In the genomic region with DNA sequence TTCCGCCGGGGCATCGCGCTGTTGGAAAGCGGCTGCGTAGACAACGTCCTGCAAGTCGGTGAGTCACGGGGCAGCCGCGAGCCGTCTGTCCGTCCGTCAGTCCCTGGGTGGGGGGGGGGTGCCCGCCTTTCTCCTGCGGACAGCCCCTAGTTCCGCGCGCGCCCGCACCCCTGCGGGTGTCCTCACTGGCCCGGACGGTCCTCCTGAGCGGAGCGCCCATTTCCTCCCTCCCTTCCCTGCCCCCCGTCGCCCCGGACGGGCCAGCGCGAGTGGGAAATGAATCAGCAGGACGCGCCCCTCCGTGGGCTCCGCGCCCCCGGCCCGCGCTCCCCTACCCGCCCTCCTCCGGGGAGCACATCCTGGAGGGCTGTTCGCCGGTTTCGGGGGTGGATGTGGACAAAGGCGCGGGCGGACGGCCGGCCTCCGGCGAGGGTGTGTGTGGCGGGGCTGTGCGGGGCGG, we compare ENCODE assay signal across 8 cellular contexts. TPM values are rescaled to one million over a fixed set of nuclear protein-coding genes. Genes with fewer than 3 reads are reported as not detected.
A peak's percentile ranks its signal among the peaks of the same experiment; 100 is the strongest.
DNase-seq lines count a peak whose midpoint lies in the region; ATAC-seq and TF ChIP-seq lines count a peak whose summit lies in the region.

No MANE protein-coding gene starts in this region.

- POLR2A ChIA-PET in A673 (lab: Charles Lee; ENCODE audit: low non-redundant PET) = no interaction called here

- peak overlapping the region; percentile 92 for H3K4me3 ChIP-seq in A673 (ENCODE audit: low read depth, low read length, poor library complexity, severe bottlenecking)
- H3K4me3 ChIP-seq in HAP-1 = peak overlapping the region; percentile 88
- H3K4me3 ChIP-seq in lower leg skin (ENCODE audit: low read depth, poor library complexity, severe bottlenecking) = peak overlapping the region; percentile 85

- in situ Hi-C loops in HAP-1 (cut with MboI; ENCODE audit: low sequenced_read_pairs) = no loop called here

- no peaks in the 10 kb centered on the region for H3K9me3 ChIP-seq in A673 (ENCODE audit: low read depth, low read length, poor library complexity, severe bottlenecking)
- no peaks in the 10 kb centered on the region; the same call in 1 of the 2 replicates for H3K9me3 ChIP-seq in HAP-1

- H3K27me3 Mint-ChIP-seq in stimulated activated naive B cell treated with anti-CD40 and anti-IgM and Interleukin-4, amounts not matched to agents 10 μg/mL and 1 μg/mL and 100 μg/mL, for 72 hours = no peaks in the 10 kb centered on the region

- no TSS peak for BruUV-seq in A673 (replicated peaks; lab: Mats Ljungman, UMichigan)

- peak overlapping the region; percentile 85 for H3K27ac ChIP-seq in A673 (ENCODE audit: low read depth, low read length, poor library complexity, severe bottlenecking)

- no peak for TF ChIP-seq POLR2A in lower leg skin (IDR thresholded peaks at IDR 0.05)

- no peak for ATAC-seq in stimulated activated naive B cell treated with anti-CD40 and anti-IgM and Interleukin-4, amounts not matched to agents 10 μg/mL and 1 μg/mL and 100 μg/mL, for 72 hours (replicated peaks)
- no peak for ATAC-seq in HG03378 (IDR thresholded peaks at IDR 0.05; ENCODE audit: unreplicated experiment)

- H3K9me3 Mint-ChIP-seq in stimulated activated naive B cell treated with anti-CD40 and anti-IgM and Interleukin-4, amounts not matched to agents 10 μg/mL and 1 μg/mL and 100 μg/mL, for 72 hours = peaks cover 0 to 2% of the 10 kb centered on the region in 2 donors

- peaks cover 40 to 45% of the 10 kb centered on the region in 2 donors for H3K4me1 Mint-ChIP-seq in stimulated activated naive B cell treated with anti-CD40 and anti-IgM and Interleukin-4, amounts not matched to agents 10 μg/mL and 1 μg/mL and 100 μg/mL, for 72 hours

- DNase-seq in A673 (ENCODE audit: low spot score) (peak; percentile 38), HAP-1 (ENCODE audit: low spot score in 2 of 2) (peak in 1 of 2 experiments; percentile 44), UCSD-AML1 (lab: John Stamatoyannopoulos, UW; ENCODE audit: unreplicated experiment) (peak; percentile 46), dermis blood vessel endothelial cell (peak; percentile 77), lower leg skin (ENCODE audit: low spot score in 2 of 2) (peak in 1 of 2 donors; percentile 89), NCI-H2171 (lab: John Stamatoyannopoulos, UW) (no peak)
- peak; percentile 20 for DNase-seq in stimulated activated naive B cell treated with anti-CD40 and anti-IgM and Interleukin-4, amounts not matched to agents 10 μg/mL and 1 μg/mL and 100 μg/mL, for 72 hours

- CTCF ChIA-PET in A673 (lab: Charles Lee) = no interaction called here

- H3K4me1 ChIP-seq in A673 (ENCODE audit: insufficient read depth, low read length, poor library complexity, severe bottlenecking) (peaks cover 33% of the 10 kb centered on the region), HAP-1 (peaks cover 17% of the 10 kb centered on the region)

- intact Hi-C loops in A673 (cut with micrococcal nuclease; ENCODE audit: unreplicated experiment) = loop anchor here (2.0 to 10.0 kb wide), 8 partner anchors 76 to 492 kb away; no protein-coding TSS in a partner anchor
- intact Hi-C loops in lower leg skin (cut with DNase I; ENCODE audit: low total_unique reads) = loop anchor here (10.0 kb wide), 1 partner anchor 72 kb away; no protein-coding TSS in a partner anchor

- peaks cover 6% of the 10 kb centered on the region for H3K36me3 ChIP-seq in A673 (ENCODE audit: insufficient read depth, low read length, poor library complexity, severe bottlenecking)
- no peaks in the 10 kb centered on the region for H3K36me3 ChIP-seq in HAP-1 (replicated peaks)

- H3K36me3 Mint-ChIP-seq in stimulated activated naive B cell treated with anti-CD40 and anti-IgM and Interleukin-4, amounts not matched to agents 10 μg/mL and 1 μg/mL and 100 μg/mL, for 72 hours = peaks cover 14 to 30% of the 10 kb centered on the region in 2 donors

- TF ChIP-seq CTCF in A673 (conservative IDR thresholded peaks at IDR 0.05; ENCODE audit: low read depth, low read length) = no peak
- TF ChIP-seq CTCF in lower leg skin (IDR thresholded peaks at IDR 0.05) = no peak

- peak overlapping the region; percentile 65 for H3K27ac Mint-ChIP-seq in stimulated activated naive B cell treated with anti-CD40 and anti-IgM and Interleukin-4, amounts not matched to agents 10 μg/mL and 1 μg/mL and 100 μg/mL, for 72 hours

- 0 to 3% methylated on average over 7 to 10 of the region's 55 CpGs for WGBS in lower leg skin, 2 donors

- H3K27me3 ChIP-seq in A673 (replicated peaks; ENCODE audit: insufficient read depth, low read depth, low read length, poor library complexity) (no peaks in the 10 kb centered on the region), HAP-1 (ENCODE audit: low read depth) (no peaks in the 10 kb centered on the region)

- peak overlapping the region; percentile 82 to 92 for H3K4me3 Mint-ChIP-seq in stimulated activated naive B cell treated with anti-CD40 and anti-IgM and Interleukin-4, amounts not matched to agents 10 μg/mL and 1 μg/mL and 100 μg/mL, for 72 hours

RNA-seq across cellular contexts. Expression of gene ZSWIM6, which starts 0.9 kb away (rescaled TPM):
- total RNA-seq in A673 (2021) (43.9 and 47.3 TPM in 2 replicates), dermis blood vessel endothelial cell (9.4 and 11.6 TPM in 2 replicates), lower leg skin (1 to 10 TPM; 7.1 to 8.7 (median 8.1) TPM)
